Comparison of ENCODE assay signal across 17 cellular contexts in genomic region chr3:130709671-130710070, GRCh38. TPM values are rescaled to one million over a fixed set of nuclear protein-coding genes. Genes with fewer than 3 reads are reported as not detected.
A peak's percentile ranks its signal among the peaks of the same experiment; 100 is the strongest.
DNase-seq lines count a peak whose midpoint lies in the region; ATAC-seq and TF ChIP-seq lines count a peak whose summit lies in the region.
"Had no signal": no experiment of that assay in that cellular context is flagged by ENCODE, and none has a peak within 500 bp of the region (broad histone marks: within the 10 kb centered on the region; RNA-seq: fewer than 3 reads in every experiment).

No MANE protein-coding gene starts in this region.

- CTCF ChIA-PET in SK-N-SH (lab: Yijun Ruan, JAX): no interaction called here

- TF ChIP-seq POLR2A in suprapubic skin (IDR thresholded peaks at IDR 0.05): no peak

- peaks cover 30 to 31% of the 10 kb centered on the region in 2 experiments for H3K36me3 ChIP-seq in SK-N-SH (replicated peaks in 1 of 2; ENCODE audit: control insufficient read depth in 1 of 2, insufficient read depth in 2 of 2, low read length in 1 of 2)
- H3K36me3 ChIP-seq in suprapubic skin: peaks cover 15% of the 10 kb centered on the region

- no peaks in the 10 kb centered on the region for H3K27me3 ChIP-seq in SK-N-SH (ENCODE audit: insufficient read depth)
- no peaks in the 10 kb centered on the region for H3K27me3 ChIP-seq in right cardiac atrium (ENCODE audit: control insufficient read depth, insufficient read depth)
- H3K27me3 ChIP-seq in suprapubic skin: no peaks in the 10 kb centered on the region
- H3K27me3 ChIP-seq: SJCRH30 had no signal

- H3K4me2 ChIP-seq in SK-N-SH: no peak overlapping the region

- ATAC-seq in right cardiac atrium (peak; percentile 53 to 75), HG03469 (IDR thresholded peaks at IDR 0.05; ENCODE audit: unreplicated experiment) (no peak)

- intact Hi-C loops in right cardiac atrium (cut with DNase I): no loop called here

- POLR2A ChIA-PET in SK-N-SH (lab: Yijun Ruan, JAX): no interaction called here

- TF ChIP-seq CTCF in SK-N-SH (IDR thresholded peaks at IDR 0.05): no peak
- TF ChIP-seq CTCF in fibroblast of pulmonary artery (IDR thresholded peaks at IDR 0.05; ENCODE audit: low read length, missing control alignments): no peak
- no peak for TF ChIP-seq CTCF in suprapubic skin (IDR thresholded peaks at IDR 0.05)

- 83% methylated on average over 1 of the region's 1 CpG for WGBS in SK-N-SH (ENCODE audit: low lambda C conversion rate)
- 70% methylated on average over 1 of the region's 1 CpG for WGBS in right cardiac atrium
- 64% methylated on average over 1 of the region's 1 CpG for WGBS in suprapubic skin

- H3K9me2 ChIP-seq in SK-N-SH: no peaks in the 10 kb centered on the region

- H3K4me3 ChIP-seq in SK-N-SH (ENCODE audit: low read depth in 2 of 2, low read length in 1 of 2): no peak overlapping the region
- no peak overlapping the region for H3K4me3 ChIP-seq in fibroblast of pulmonary artery (replicated peaks; ENCODE audit: low read depth, low read length)
- H3K4me3 ChIP-seq in right cardiac atrium (ENCODE audit: low read length): no peak overlapping the region
- H3K4me3 ChIP-seq in suprapubic skin: no peak overlapping the region
- H3K4me3 ChIP-seq: SJCRH30 had no signal

- TF ChIP-seq EP300 in SK-N-SH (IDR thresholded peaks at IDR 0.05; ENCODE audit: borderline replicate concordance in 1 of 2, low read depth in 1 of 2, low read length in 1 of 2): peak in 1 of 2 experiments; percentile 32; a peak in 1 of 4 replicates
- no peak for TF ChIP-seq EP300 in suprapubic skin (IDR thresholded peaks at IDR 0.05)

- H3K9ac ChIP-seq in SK-N-SH: no peak overlapping the region

- no peaks in the 10 kb centered on the region; a peak in 1 of 4 replicates for H3K4me1 ChIP-seq in SK-N-SH (ENCODE audit: control insufficient read depth in 1 of 2, insufficient read depth in 2 of 2, low read depth in 1 of 2, low read length in 1 of 2)
- no peaks in the 10 kb centered on the region for H3K4me1 ChIP-seq in right cardiac atrium (ENCODE audit: control insufficient read depth, insufficient read depth, low read length)
- peaks cover 15% of the 10 kb centered on the region for H3K4me1 ChIP-seq in suprapubic skin
- H3K4me1 ChIP-seq: SJCRH30 had no signal

- DNase-seq in EH (ENCODE audit: low read depth): peak; percentile 55
- DNase-seq in SK-N-SH: no peak
- DNase-seq in fibroblast of pulmonary artery (ENCODE audit: low read depth): peak; percentile 29
- no peak for DNase-seq in right cardiac atrium
- no peak for DNase-seq in SIG-M5 treated with dmso at 0.1 percent for 504 hours (lab: John Stamatoyannopoulos, UW; ENCODE audit: unreplicated experiment)
- no peak for DNase-seq in medulla oblongata (ENCODE audit: extremely low spot score)
- no peak for DNase-seq in suprapubic skin (ENCODE audit: low spot score in 2 of 2)
- DNase-seq: AML-193, Caco-2, DMS53, HCEC 1CT, NCI-H1105 treated with DMSO at 0.1 percent for 48 hours, NCI-H1694 treated with DMSO at 0.1 percent for 48 hours, NCI-H69, OCI-M1, SJCRH30 had no signal

- no peaks in the 10 kb centered on the region for H4K20me1 ChIP-seq in SK-N-SH (ENCODE audit: insufficient read depth)

- no peaks in the 10 kb centered on the region for H3F3A ChIP-seq in SK-N-SH (replicated peaks; ENCODE audit: insufficient read depth)

- TF ChIP-seq RAD21 in SK-N-SH (IDR thresholded peaks at IDR 0.05; ENCODE audit: low read length): no peak

- H3K9me3 ChIP-seq in SK-N-SH (no peaks in the 10 kb centered on the region), right cardiac atrium (ENCODE audit: control insufficient read depth, low read length) (no peaks in the 10 kb centered on the region), suprapubic skin (no peaks in the 10 kb centered on the region)
- H3K9me3 ChIP-seq: Caco-2, SJCRH30 had no signal

- H3K27ac ChIP-seq in SK-N-SH (ENCODE audit: low read depth in 2 of 2, low read length in 1 of 2) (no peak overlapping the region), right cardiac atrium (ENCODE audit: low read length) (no peak overlapping the region), suprapubic skin (no peak overlapping the region)
- H3K27ac ChIP-seq: SJCRH30 had no signal

- no peaks in the 10 kb centered on the region for H3K79me2 ChIP-seq in SK-N-SH (ENCODE audit: insufficient read depth)

- H2AFZ ChIP-seq in SK-N-SH (ENCODE audit: low read depth): no peak overlapping the region

TF ChIP-seq in SK-N-SH, 30 proteins besides CTCF, POLR2A, EP300 and RAD21:
- TF ChIP-seq RCOR1 (IDR thresholded peaks at IDR 0.05; ENCODE audit: low read length): peak; percentile 72; the same call in 1 of the 2 replicates
- TF ChIP-seq RFX5 (IDR thresholded peaks at IDR 0.05; ENCODE audit: low read length): no peak

RNA-seq across cellular contexts. Expression of gene PIK3R4, which starts 37.0 kb away (rescaled TPM):
- 27.2 and 27.9 TPM in 2 replicates for polyA plus RNA-seq in SK-N-SH (2012; rRNA removed)
- 22.1 and 25.3 TPM in 2 replicates for polyA plus RNA-seq in SK-N-SH (2012; cell fraction: cytosol; rRNA removed)
- 30.6 and 53.1 TPM in 2 replicates for polyA plus RNA-seq in SK-N-SH (2012; cell fraction: nucleus; rRNA removed)
- 10 to 100 TPM; 15.1 to 19.0 (median 16.8) TPM for total RNA-seq in right cardiac atrium
- 24.6 TPM for polyA plus RNA-seq in right cardiac atrium
- total RNA-seq in suprapubic skin: 10 to 100 TPM; 35.6 to 48.5 (median 39.3) TPM

Comparison
In these comparisons a context has a peak if more than half of its experiments do, and no peak if none do; other contexts are left out.
1. DNase-seq: peak in EH (single experiment) and fibroblast of pulmonary artery (single experiment); none in SK-N-SH (single experiment), right cardiac atrium (0 of 3), SIG-M5 treated with dmso at 0.1 percent for 504 hours (single experiment), medulla oblongata (single experiment) and suprapubic skin (0 of 2).